21 cellular contexts compared by ENCODE assay signal in genomic region chr9:7300484-7300883, GRCh38.
DNase-seq lines count a peak whose midpoint lies in the region; ATAC-seq and TF ChIP-seq lines count a peak whose summit lies in the region.
"Had no signal": no experiment of that assay in that cellular context is flagged by ENCODE, and none has a peak within 500 bp of the region (broad histone marks: within the 10 kb centered on the region; RNA-seq: fewer than 3 reads in every experiment).

No MANE protein-coding gene starts in this region.

- WGBS in spleen, 5 donors = 75 to 85% (median 78%) methylated on average over 3 of the region's 3 CpGs

- H3K4me1 Mint-ChIP-seq in osteocyte (ENCODE audit: unreplicated experiment) = no peaks in the 10 kb centered on the region

- H3K36me3 Mint-ChIP-seq in osteocyte (ENCODE audit: unreplicated experiment) = no peaks in the 10 kb centered on the region

- no peak for DNase-seq in osteocyte (ENCODE audit: extremely low spot score, unreplicated experiment)
- no peak for DNase-seq in spleen
- no peak for DNase-seq in DMS79 (lab: John Stamatoyannopoulos, UW)
- DNase-seq in NCI-H1092 treated with DMSO at 0.1 percent for 48 hours (lab: John Stamatoyannopoulos, UW) = no peak
- DNase-seq: activated CD8-positive, alpha-beta T cell treated with anti-CD3 and anti-CD28 coated beads for 36 hours; anterior cingulate cortex; COR-L47; GDM1; heart right ventricle; Kasumi-1; kidney glomerular epithelial cell; mucosa of descending colon; NCI-H510A; PC-3 had no signal

- no peak overlapping the region for H3K27ac Mint-ChIP-seq in osteocyte (ENCODE audit: unreplicated experiment)
- H3K27ac Mint-ChIP-seq: activated CD8-positive, alpha-beta T cell treated with anti-CD3 and anti-CD28 coated beads for 36 hours; activated T-helper 2 cell treated with anti-CD3 and anti-CD28 coated beads, Interferon-gamma antibody, Interleukin-2, Interleukin-4, amounts not matched to agents 10 μg/mL and 5 μg/mL and 100 μg/mL, durations not matched to agents 14 hours and 24 hours and 36 hours had no signal

- TF ChIP-seq POLR2A in spleen (IDR thresholded peaks at IDR 0.05) = no peak

- no peak overlapping the region for H3K27ac ChIP-seq in spleen
- H3K27ac ChIP-seq: coronary artery, heart right ventricle, SK-N-MC had no signal

- no peaks in the 10 kb centered on the region for H3K4me1 ChIP-seq in spleen
- H3K4me1 ChIP-seq: heart right ventricle had no signal

- H3K4me3 ChIP-seq in spleen = no peak overlapping the region
- H3K4me3 ChIP-seq: coronary artery, heart right ventricle, mucosa of descending colon, SK-N-MC had no signal

- H3K27me3 ChIP-seq in spleen (replicated peaks in 1 of 7) = peaks cover 0 to 16% (median 0%) of the 10 kb centered on the region in 7 donors

- H3K27me3 Mint-ChIP-seq in osteocyte (ENCODE audit: unreplicated experiment) = peaks cover 2% of the 10 kb centered on the region

- intact Hi-C loops in spleen (cut with DNase I; ENCODE audit: low total_unique reads) = no loop called here

- TF ChIP-seq CTCF in osteocyte (IDR thresholded peaks at IDR 0.05) (no peak), spleen (IDR thresholded peaks at IDR 0.05 in 8 of 11, conservative IDR thresholded peaks at IDR 0.05 in 3 of 11) (no peak)

- no peaks in the 10 kb centered on the region for H3K9me3 Mint-ChIP-seq in osteocyte (ENCODE audit: unreplicated experiment)
- H3K9me3 Mint-ChIP-seq: activated CD8-positive, alpha-beta T cell treated with anti-CD3 and anti-CD28 coated beads for 36 hours had no signal

- H3K9me3 ChIP-seq in spleen = peaks cover 0 to 6% (median 0%) of the 10 kb centered on the region in 8 donors
- H3K9me3 ChIP-seq: heart right ventricle, mucosa of descending colon had no signal

- H3K36me3 ChIP-seq in spleen = no peaks in the 10 kb centered on the region
- H3K36me3 ChIP-seq: heart right ventricle had no signal

- H3K4me3 Mint-ChIP-seq in osteocyte (ENCODE audit: unreplicated experiment) = no peak overlapping the region
- H3K4me3 Mint-ChIP-seq: activated CD8-positive, alpha-beta T cell treated with anti-CD3 and anti-CD28 coated beads for 36 hours had no signal

- peak; percentile 24 for ATAC-seq in GM18520 (IDR thresholded peaks at IDR 0.05; ENCODE audit: unreplicated experiment)
- ATAC-seq in GM21423 (IDR thresholded peaks at IDR 0.05; ENCODE audit: unreplicated experiment) = peak; percentile 56
- peak; percentile 53 for ATAC-seq in HG02943 (IDR thresholded peaks at IDR 0.05; ENCODE audit: low read depth, unreplicated experiment)
- peak; percentile 25 for ATAC-seq in HG03558 (IDR thresholded peaks at IDR 0.05; ENCODE audit: extremely low read depth, unreplicated experiment)
- ATAC-seq: activated CD8-positive, alpha-beta T cell treated with anti-CD3 and anti-CD28 coated beads for 36 hours; heart right ventricle; mucosa of descending colon; PC-3 had no signal
